Comparison of ENCODE assay signal across 10 cellular contexts in genomic region chr20:59221049-59221748, GRCh38. TPM values are rescaled to one million over a fixed set of nuclear protein-coding genes. Genes with fewer than 3 reads are reported as not detected.
A peak's percentile ranks its signal among the peaks of the same experiment; 100 is the strongest.
DNase-seq lines count a peak whose midpoint lies in the region; ATAC-seq lines count a peak whose summit lies in the region.
"Had no signal": no experiment of that assay in that cellular context is flagged by ENCODE, and none has a peak within 500 bp of the region (broad histone marks: within the 10 kb centered on the region; RNA-seq: fewer than 3 reads in every experiment).

No MANE protein-coding gene starts in this region.

- H3K4me1 Mint-ChIP-seq in activated naive CD8-positive, alpha-beta T cell (ENCODE audit: low read depth): peaks cover 21% of the 10 kb centered on the region

- H3K27ac Mint-ChIP-seq in activated naive CD8-positive, alpha-beta T cell: peak overlapping the region; percentile 51

- peak; percentile 22 for DNase-seq in AG08396 (ENCODE audit: low spot score)
- DNase-seq in G401 (ENCODE audit: low spot score): peak; percentile 4
- peak; percentile 38 for DNase-seq in left kidney (ENCODE audit: low read depth, low spot score)
- DNase-seq in stimulated activated CD8-positive, alpha-beta memory T cell treated with anti-CD3 and anti-CD28 coated beads, Interleukin-4, amount 100 ng/mL, for 48 hours: no peak
- DNase-seq: activated CD4-positive, CD25-positive, alpha-beta regulatory T cell treated with anti-CD3 and anti-CD28 coated beads, Interleukin-2, amount 50 U/mL, for 72 hours; EL had no signal

- ATAC-seq in HG02885 (IDR thresholded peaks at IDR 0.05; ENCODE audit: poor library complexity, unreplicated experiment) (no peak), HG02938 (IDR thresholded peaks at IDR 0.05; ENCODE audit: unreplicated experiment) (no peak), HG03196 (IDR thresholded peaks at IDR 0.05; ENCODE audit: unreplicated experiment) (no peak)

- no peaks in the 10 kb centered on the region for H3K27me3 Mint-ChIP-seq in activated naive CD8-positive, alpha-beta T cell

- no peaks in the 10 kb centered on the region for H3K9me3 Mint-ChIP-seq in activated naive CD8-positive, alpha-beta T cell (ENCODE audit: low read depth)

- peaks cover 2% of the 10 kb centered on the region for H3K36me3 Mint-ChIP-seq in activated naive CD8-positive, alpha-beta T cell

- peak overlapping the region; percentile 40 for H3K4me3 Mint-ChIP-seq in activated naive CD8-positive, alpha-beta T cell

- in situ Hi-C loops in G401 (cut with HindIII; ENCODE audit: low sequenced_read_pairs): no loop called here

RNA-seq across cellular contexts. Expression of gene ZNF831, which starts 57.6 kb away (rescaled TPM):
- not detected in 2 replicates for total RNA-seq in G401 (2014; rRNA removed; shearing (Covaris generic))
